Comparison of ENCODE assay signal across 9 cellular contexts in the genomic region with DNA sequence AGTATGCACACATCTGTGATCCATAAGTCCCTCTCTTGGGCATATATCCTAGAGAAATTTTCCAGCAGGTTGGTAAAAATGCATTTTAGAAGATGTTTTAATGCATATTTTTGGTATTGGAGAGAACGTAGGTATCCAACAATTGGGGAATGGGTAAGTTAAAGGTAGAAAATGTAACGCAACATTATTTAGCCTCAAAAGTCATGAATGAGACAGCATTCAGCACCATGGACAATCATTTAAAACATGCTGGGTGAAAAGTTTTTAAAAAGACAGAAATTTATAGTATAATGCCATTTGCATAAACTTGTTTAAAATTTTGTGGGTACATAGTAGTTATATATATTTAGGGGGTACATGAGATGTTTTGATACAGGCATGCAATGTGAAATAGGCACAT.
"Had no signal": no experiment of that assay in that cellular context is flagged by ENCODE, and none has a peak within 500 bp of the region (broad histone marks: within the 10 kb centered on the region; RNA-seq: fewer than 3 reads in every experiment).

No MANE protein-coding gene starts in this region.

- DNase-seq: IMR-90, Karpas-422, KBM-7, KG1 had no signal

- H3K4me3 ChIP-seq: K562 had no signal

- ATAC-seq: HepG2, K562 had no signal

- H3K4me2 ChIP-seq: KMS-11 had no signal

- H3K27ac ChIP-seq: HL-60, KMS-11 had no signal

- FAIRE-seq: HepG2, HTR-8/SVneo, K562 had no signal
